Comparison of ENCODE assay signal across 2 cellular contexts in the genomic region with DNA sequence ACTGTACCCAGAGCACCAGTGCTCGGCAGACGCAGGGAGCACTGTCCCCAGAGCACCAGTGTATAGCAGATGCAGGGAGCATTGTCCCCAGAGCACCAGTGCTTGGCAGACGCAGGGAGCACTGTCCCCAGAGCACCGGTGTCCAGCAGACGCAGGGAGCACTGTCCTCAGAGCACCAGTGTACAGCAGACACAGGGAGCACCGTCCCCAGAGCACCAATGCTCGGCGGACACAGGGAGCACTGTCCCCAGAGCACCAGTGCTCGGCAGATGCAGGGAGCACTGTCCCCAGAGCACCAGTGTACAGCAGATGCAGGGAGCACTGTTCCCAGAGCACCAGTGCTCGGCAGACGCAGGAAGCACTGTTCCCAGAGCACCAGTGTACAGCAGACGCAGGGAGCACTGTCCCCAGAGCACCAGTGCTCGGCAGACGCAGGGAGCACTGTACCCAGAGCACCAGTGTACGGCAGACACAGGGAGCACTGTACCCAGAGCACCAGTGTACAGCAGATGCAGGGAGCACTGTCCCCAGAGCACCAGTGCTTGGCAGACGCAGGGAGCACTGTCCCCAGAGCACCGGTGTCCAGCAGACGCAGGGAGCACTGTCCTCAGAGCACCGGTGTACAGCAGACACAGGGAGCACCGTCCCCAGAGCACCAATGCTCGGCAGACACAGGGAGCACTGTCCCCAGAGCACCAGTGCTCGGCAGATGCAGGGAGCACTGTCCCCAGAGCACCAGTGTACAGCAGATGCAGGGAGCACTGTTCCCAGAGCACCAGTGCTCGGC.
TF ChIP-seq lines count a peak whose summit lies in the region.

No MANE protein-coding gene starts in this region.

TF ChIP-seq in GM12878, 131 proteins besides CTCF, POLR2A, EP300 and RAD21:
- TF ChIP-seq KDM1A (IDR thresholded peaks at IDR 0.05; ENCODE audit: borderline replicate concordance) (0 out of 2 replicates have a peak, but pooled peaks have one; percentile 85), CHD4 (IDR thresholded peaks at IDR 0.05) (peak; percentile 98)

TF ChIP-seq in HepG2, 621 proteins besides CTCF, POLR2A, EP300 and RAD21:
- TF ChIP-seq, protein P1, sequence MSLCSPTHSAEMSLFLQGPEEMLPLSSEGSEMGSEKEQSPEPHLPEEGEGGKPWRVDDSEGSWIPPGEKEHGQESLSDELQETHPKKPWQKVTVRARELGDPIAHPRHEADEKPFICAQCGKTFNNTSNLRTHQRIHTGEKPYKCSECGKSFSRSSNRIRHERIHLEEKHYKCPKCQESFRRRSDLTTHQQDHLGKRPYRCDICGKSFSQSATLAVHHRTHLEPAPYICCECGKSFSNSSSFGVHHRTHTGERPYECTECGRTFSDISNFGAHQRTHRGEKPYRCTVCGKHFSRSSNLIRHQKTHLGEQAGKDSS (CRISPR knock-in tag; IDR thresholded peaks at IDR 0.05; ENCODE audit: borderline replicate concordance, low read depth) = 0 out of 2 replicates have a peak, but pooled peaks have one; percentile 51
TF ChIP-seq in HepG2: peak in this region for 1; not testable (repeated sequence) for 620.
